In the genomic region with DNA sequence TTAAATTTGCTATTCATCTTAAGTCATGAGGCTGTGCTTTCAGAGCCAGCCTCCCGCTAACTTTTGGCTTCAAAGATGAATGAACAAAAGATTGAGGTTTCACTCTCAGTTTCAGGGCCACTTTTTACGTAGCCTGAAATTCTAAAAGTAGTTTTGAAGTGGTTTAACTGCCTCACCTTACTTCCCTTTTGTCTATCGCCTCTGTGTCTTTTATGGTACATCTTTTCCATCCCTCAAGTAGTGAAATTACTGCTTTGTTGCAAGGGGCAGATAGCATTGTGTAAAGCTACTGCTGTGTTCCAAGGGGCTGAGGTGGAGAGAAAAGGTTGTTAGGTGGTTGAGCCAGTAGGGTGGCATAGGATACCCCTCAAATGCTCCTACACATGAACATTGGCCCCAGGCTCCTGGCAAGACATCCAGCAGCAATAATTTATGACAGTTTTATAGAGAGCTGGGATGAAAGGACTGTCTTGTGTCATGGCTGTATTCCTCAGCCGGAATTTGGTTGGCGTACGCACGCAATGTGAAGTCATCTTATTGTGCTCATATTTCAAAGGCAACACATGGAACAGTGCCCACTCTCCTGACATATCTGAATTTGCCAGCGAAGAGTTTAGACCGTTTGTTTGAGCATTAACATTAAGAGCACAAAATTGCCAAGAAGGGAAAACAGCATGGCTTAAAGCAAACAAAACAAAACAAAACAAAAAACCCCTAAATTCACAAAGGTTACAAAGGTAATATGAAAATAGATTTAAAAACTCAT, we compare ENCODE assay signal across 8 cellular contexts. TPM values are rescaled to one million over a fixed set of nuclear protein-coding genes. Genes with fewer than 3 reads are reported as not detected.
DNase-seq lines count a peak whose midpoint lies in the region; ATAC-seq, FAIRE-seq and TF ChIP-seq lines count a peak whose summit lies in the region.

No MANE protein-coding gene starts in this region.

- no peaks in the 10 kb centered on the region for H3K27me3 Mint-ChIP-seq in activated B cell treated with CpG ODN at 0.5 μM for 24 hours

- no peaks in the 10 kb centered on the region for H3K79me2 ChIP-seq in keratinocyte (ENCODE audit: control insufficient read depth, insufficient read depth, low read length)

- no peaks in the 10 kb centered on the region for H3K9me3 Mint-ChIP-seq in activated B cell treated with CpG ODN at 0.5 μM for 24 hours

- FAIRE-seq in keratinocyte (lab: Jason Lieb, UNC): peak; percentile 93

- peak overlapping the region; percentile 80 for H3K4me3 Mint-ChIP-seq in activated B cell treated with CpG ODN at 0.5 μM for 24 hours

- DNase-seq in activated B cell treated with CpG ODN at 0.5 μM for 24 hours (no peak), keratinocyte (ENCODE audit: low read depth, low spot score) (no peak), thyroid gland (no peak), NCI-H69 (lab: John Stamatoyannopoulos, UW) (no peak)
- DNase-seq in NK-92 treated with Interleukin-12 subunit alpha and Interleukin-12 subunit beta, amount 100 ng/mL, for 24 hours (lab: John Stamatoyannopoulos, UW): no peak

- 78 to 88% methylated on average over 9 of the region's 9 CpGs for WGBS in thyroid gland, 2 donors

- peak; percentile 7 for TF ChIP-seq CTCF in GM12873 (IDR thresholded peaks at IDR 0.05; ENCODE audit: insufficient read depth, low read depth, low read length, missing control alignments)
- no peak for TF ChIP-seq CTCF in activated B cell treated with CpG ODN at 0.5 μM for 24 hours (IDR thresholded peaks at IDR 0.05)
- TF ChIP-seq CTCF in keratinocyte (optimal IDR thresholded peaks at IDR 0.05 in 1 of 3, IDR thresholded peaks at IDR 0.05 in 1 of 3, conservative IDR thresholded peaks at IDR 0.05 in 1 of 3; ENCODE audit: extremely low read depth in 1 of 3, insufficient read depth in 2 of 3, low read length in 3 of 3): no peak
- TF ChIP-seq CTCF in thyroid gland (IDR thresholded peaks at IDR 0.05): no peak

- H3K36me3 Mint-ChIP-seq in activated B cell treated with CpG ODN at 0.5 μM for 24 hours (ENCODE audit: low read depth): no peaks in the 10 kb centered on the region

- H3K27ac ChIP-seq in keratinocyte (ENCODE audit: control insufficient read depth, insufficient read depth, low read length) (peak overlapping the region; percentile 48), thyroid gland (no peak overlapping the region)

- H3K9me3 ChIP-seq in keratinocyte (ENCODE audit: control insufficient read depth, low read depth, low read length) (no peaks in the 10 kb centered on the region), thyroid gland (no peaks in the 10 kb centered on the region)

- H3K27me3 ChIP-seq in keratinocyte (ENCODE audit: control insufficient read depth, extremely low read depth, insufficient read depth, low read length) (no peaks in the 10 kb centered on the region), thyroid gland (no peaks in the 10 kb centered on the region)

- TF ChIP-seq POLR2A in thyroid gland (IDR thresholded peaks at IDR 0.05): no peak

- dilution Hi-C loops in keratinocyte (cut with MboI; ENCODE audit: extremely low pct_ligation_motif_present, low sequenced_read_pairs): no loop called here

- CTCF ChIA-PET in activated B cell treated with CpG ODN at 0.5 μM for 24 hours (lab: Charles Lee): interaction anchor here (0.5 to 2.3 kb wide), 9 partner anchors 9 to 268 kb away, joined by 3 to 11 read pairs (median 6); no protein-coding TSS in a partner anchor

- H3K4me3 ChIP-seq in keratinocyte (ENCODE audit: control insufficient read depth in 2 of 3, extremely low read depth in 1 of 3, insufficient read depth in 2 of 3, low read depth in 1 of 3, low read length in 3 of 3): peak overlapping the region in 2 of 3 experiments; percentile 11 to 13
- no peak overlapping the region for H3K4me3 ChIP-seq in thyroid gland (replicated peaks in 1 of 3)

- H3K36me3 ChIP-seq in keratinocyte (ENCODE audit: control insufficient read depth in 2 of 2, extremely low read depth in 1 of 2, insufficient read depth in 2 of 2, low read length in 2 of 2) (no peaks in the 10 kb centered on the region), thyroid gland (no peaks in the 10 kb centered on the region)

- peak; percentile 92 for ATAC-seq in GM21526 (IDR thresholded peaks at IDR 0.05; ENCODE audit: low FRiP score, unreplicated experiment)
- peak; percentile 89 for ATAC-seq in HG03571 (IDR thresholded peaks at IDR 0.05; ENCODE audit: unreplicated experiment)
- ATAC-seq in activated B cell treated with CpG ODN at 0.5 μM for 24 hours (ENCODE audit: low read depth): peak; percentile 71

- peaks cover 46% of the 10 kb centered on the region for H3K4me1 Mint-ChIP-seq in activated B cell treated with CpG ODN at 0.5 μM for 24 hours

- H3K9me1 ChIP-seq in keratinocyte (ENCODE audit: control insufficient read depth, extremely low read depth, insufficient read depth, low read length): no peaks in the 10 kb centered on the region

- peak overlapping the region; percentile 83 for H3K27ac Mint-ChIP-seq in activated B cell treated with CpG ODN at 0.5 μM for 24 hours

- peaks cover 23% of the 10 kb centered on the region for H3K4me1 ChIP-seq in keratinocyte (ENCODE audit: control insufficient read depth, extremely low read depth, insufficient read depth, low read length)
- no peaks in the 10 kb centered on the region for H3K4me1 ChIP-seq in thyroid gland

- peak overlapping the region; percentile 23 for H3K9ac ChIP-seq in keratinocyte (ENCODE audit: control insufficient read depth, extremely low read depth, insufficient read depth, low read length)

- no peaks in the 10 kb centered on the region for H4K20me1 ChIP-seq in keratinocyte (ENCODE audit: control insufficient read depth, extremely low read depth, insufficient read depth, low read length)

- intact Hi-C loops in activated B cell treated with CpG ODN at 0.5 μM for 24 hours (cut with micrococcal nuclease): loop anchor here (1.0 to 5.0 kb wide), 5 partner anchors 14 to 1376 kb away; partner anchors contain the start of genes QPCT and SRSF7
- intact Hi-C loops in thyroid gland (cut with DNase I): no loop called here

- POLR2A ChIA-PET in activated B cell treated with CpG ODN at 0.5 μM for 24 hours (lab: Charles Lee): interaction anchor here (0.7 to 5.4 kb wide), 8 partner anchors 12 to 53 kb away, joined by 3 to 102 read pairs (median 5); partner anchors contain the start of gene PRKD3

- peak overlapping the region; percentile 75 for H3K4me2 ChIP-seq in keratinocyte (ENCODE audit: control insufficient read depth, extremely low read depth, insufficient read depth, low read depth, low read length)

- peak overlapping the region; percentile 45 for H2AFZ ChIP-seq in keratinocyte (ENCODE audit: control insufficient read depth, low read length)

RNA-seq across cellular contexts. Expression of gene QPCT, which starts 32.2 kb away (rescaled TPM):
- total RNA-seq in activated B cell treated with CpG ODN at 0.5 μM for 24 hours: 1.9 and 2.1 TPM in 2 replicates
- polyA plus RNA-seq in keratinocyte: 11.6 to 26.2 TPM (median 11.7 TPM) in 3 replicates
- 25.3 TPM for polyA plus RNA-seq in keratinocyte (2011; ENCODE audit: low read depth)
- polyA plus RNA-seq in keratinocyte (2011; cell fraction: cytosol; rRNA removed): 13.9 and 25.5 TPM in 2 replicates
- 32.5 and 33.5 TPM in 2 replicates for polyA plus RNA-seq in keratinocyte (2011; cell fraction: nucleus; rRNA removed)
- polyA plus RNA-seq in keratinocyte (2012; ENCODE audit: low replicate concordance): 8.1 and 35.4 TPM in 2 replicates
- 14.4 to 23.7 TPM (median 18.5 TPM) in 3 replicates for polyA minus RNA-seq in keratinocyte
- polyA minus RNA-seq in keratinocyte (2011; cell fraction: cytosol; rRNA and poly(A)+ RNA removed): 25.1 TPM
- polyA minus RNA-seq in keratinocyte (2011; cell fraction: nucleus; rRNA and poly(A)+ RNA removed): 12.8 and 16.4 TPM in 2 replicates
- total RNA-seq in thyroid gland: 1 to 10 TPM; 1.0 to 6.0 (median 4.3) TPM

RNA-seq across cellular contexts. Expression of gene PRKD3, which starts 52.0 kb away (rescaled TPM):
- 73.0 and 82.5 TPM in 2 replicates for total RNA-seq in activated B cell treated with CpG ODN at 0.5 μM for 24 hours
- polyA plus RNA-seq in keratinocyte: 17.6 to 25.4 TPM (median 19.9 TPM) in 3 replicates
- polyA plus RNA-seq in keratinocyte (2011; ENCODE audit: low read depth): 6.0 TPM
- 12.5 and 21.0 TPM in 2 replicates for polyA plus RNA-seq in keratinocyte (2011; cell fraction: cytosol; rRNA removed)
- 21.9 and 22.6 TPM in 2 replicates for polyA plus RNA-seq in keratinocyte (2011; cell fraction: nucleus; rRNA removed)
- 8.5 and 15.4 TPM in 2 replicates for polyA plus RNA-seq in keratinocyte (2012; ENCODE audit: low replicate concordance)
- 11.3 to 40.5 TPM (median 27.2 TPM) in 3 replicates for polyA minus RNA-seq in keratinocyte
- 15.7 TPM for polyA minus RNA-seq in keratinocyte (2011; cell fraction: cytosol; rRNA and poly(A)+ RNA removed)
- 23.0 and 37.9 TPM in 2 replicates for polyA minus RNA-seq in keratinocyte (2011; cell fraction: nucleus; rRNA and poly(A)+ RNA removed)
- total RNA-seq in thyroid gland: 10 to 100 TPM; 31.3 to 45.2 (median 42.2) TPM

Comparison
In these comparisons a context has a peak if more than half of its experiments do, and no peak if none do; other contexts are left out.
1. H3K4me3 ChIP-seq: peak in keratinocyte (2 of 3); none in thyroid gland (0 of 3).
2. Peak in every context shown above with its lines, with median percentiles within 50 percentile points of each other: ATAC-seq.